ENCODE assay signal across 23 cellular contexts in genomic region chr2:198045227-198045626, GRCh38.
A peak's percentile ranks its signal among the peaks of the same experiment; 100 is the strongest.
DNase-seq lines count a peak whose midpoint lies in the region; ATAC-seq and TF ChIP-seq lines count a peak whose summit lies in the region.
"Had no signal": no experiment of that assay in that cellular context is flagged by ENCODE, and none has a peak within 500 bp of the region (broad histone marks: within the 10 kb centered on the region; RNA-seq: fewer than 3 reads in every experiment).

No MANE protein-coding gene starts in this region.

- peaks cover 2% of the 10 kb centered on the region for H3K36me3 Mint-ChIP-seq in activated naive CD8-positive, alpha-beta T cell treated with anti-CD3 and anti-CD28 coated beads, Interleukin-2, amount 50 U/mL, for 24 hours (ENCODE audit: low read depth)

- H3K9me3 Mint-ChIP-seq in activated naive CD8-positive, alpha-beta T cell treated with anti-CD3 and anti-CD28 coated beads, Interleukin-2, amount 50 U/mL, for 24 hours: peaks cover 7% of the 10 kb centered on the region
- H3K9me3 Mint-ChIP-seq: H9 had no signal

- peak; percentile 7 for DNase-seq in GM23248
- DNase-seq in activated naive CD8-positive, alpha-beta T cell treated with anti-CD3 and anti-CD28 coated beads, Interleukin-2, amount 50 U/mL, for 24 hours: no peak
- peak; percentile 19 for DNase-seq in fibroblast of the aortic adventitia (ENCODE audit: low read depth)
- DNase-seq in anterior cingulate cortex (lab: John Stamatoyannopoulos, UW): no peak
- DNase-seq in right cardiac atrium: no peak
- no peak for DNase-seq in left lung
- DNase-seq: Caco-2; CD4-positive, alpha-beta memory T cell; DMS 273 treated with DMSO at 0.1 percent for 48 hours; DND-41; H9; HFFc6; KG1; NCI-H1092; NCI-H1436; NCI-H187 treated with DMSO at 0.1 percent for 48 hours; NCI-H2227 treated with DMSO at 0.1 percent for 48 hours; NCI-H510A; NCI-H748 treated with DMSO at 0.1 percent for 48 hours had no signal

- no peak overlapping the region for H2AFZ ChIP-seq in GM23248

- H3K27me3 Mint-ChIP-seq in activated naive CD8-positive, alpha-beta T cell treated with anti-CD3 and anti-CD28 coated beads, Interleukin-2, amount 50 U/mL, for 24 hours: no peaks in the 10 kb centered on the region
- H3K27me3 Mint-ChIP-seq: CD4-positive, alpha-beta memory T cell had no signal

- no peaks in the 10 kb centered on the region for H3K79me2 ChIP-seq in GM23248 (ENCODE audit: insufficient read depth)

- 0 out of 2 replicates have a peak, but pooled peaks cover 7% of the 10 kb centered on the region for H3F3A ChIP-seq in GM23248 (ENCODE audit: insufficient read depth)

- no peaks in the 10 kb centered on the region for H3K9me2 ChIP-seq in GM23248 (ENCODE audit: insufficient read depth)

- intact Hi-C loops in right cardiac atrium (cut with DNase I): no loop called here
- intact Hi-C loops in left lung (cut with DNase I): no loop called here

- H3K27ac ChIP-seq in GM23248 (no peak overlapping the region), right cardiac atrium (ENCODE audit: low read length) (no peak overlapping the region), left lung (no peak overlapping the region)
- H3K27ac ChIP-seq: BLaER1, HL-60 had no signal

- ATAC-seq in activated naive CD8-positive, alpha-beta T cell treated with anti-CD3 and anti-CD28 coated beads, Interleukin-2, amount 50 U/mL, for 24 hours: no peak
- ATAC-seq in right cardiac atrium (no peak), HG03469 (IDR thresholded peaks at IDR 0.05; ENCODE audit: unreplicated experiment) (no peak), left lung (no peak)
- ATAC-seq: Panc1 had no signal

- H3K36me3 ChIP-seq in GM23248 (ENCODE audit: low read depth) (no peaks in the 10 kb centered on the region), left lung (no peaks in the 10 kb centered on the region)
- H3K36me3 ChIP-seq: BLaER1 had no signal

- H3K4me2 ChIP-seq in GM23248 (ENCODE audit: unreplicated experiment): peak overlapping the region; percentile 14
- H3K4me2 ChIP-seq: BLaER1 had no signal

- peaks cover 12% of the 10 kb centered on the region for H3K4me1 ChIP-seq in GM23248 (ENCODE audit: insufficient read depth)
- peaks cover 2% of the 10 kb centered on the region for H3K4me1 ChIP-seq in right cardiac atrium (ENCODE audit: control insufficient read depth, insufficient read depth, low read length)
- no peaks in the 10 kb centered on the region for H3K4me1 ChIP-seq in left lung
- H3K4me1 ChIP-seq: BLaER1, Caco-2 had no signal

- peak overlapping the region; percentile 74 for H3K27ac Mint-ChIP-seq in activated naive CD8-positive, alpha-beta T cell treated with anti-CD3 and anti-CD28 coated beads, Interleukin-2, amount 50 U/mL, for 24 hours
- H3K27ac Mint-ChIP-seq: CD4-positive, alpha-beta memory T cell; H9; HFFc6 had no signal

- H3K27me3 ChIP-seq in GM23248 (replicated peaks; ENCODE audit: insufficient read depth): no peaks in the 10 kb centered on the region
- H3K27me3 ChIP-seq in right cardiac atrium (ENCODE audit: control insufficient read depth, insufficient read depth): no peaks in the 10 kb centered on the region
- no peaks in the 10 kb centered on the region for H3K27me3 ChIP-seq in left lung
- H3K27me3 ChIP-seq: BLaER1 had no signal

- TF ChIP-seq CTCF in fibroblast of the aortic adventitia (IDR thresholded peaks at IDR 0.05; ENCODE audit: insufficient read depth, low read length) (no peak), left lung (IDR thresholded peaks at IDR 0.05) (no peak)

- in situ Hi-C loops in GM23248 (cut with MboI): no loop called here

- no peaks in the 10 kb centered on the region for H4K20me1 ChIP-seq in GM23248 (ENCODE audit: insufficient read depth)
- H4K20me1 ChIP-seq: BLaER1 had no signal

- H3K4me1 Mint-ChIP-seq in activated naive CD8-positive, alpha-beta T cell treated with anti-CD3 and anti-CD28 coated beads, Interleukin-2, amount 50 U/mL, for 24 hours: peaks cover 17% of the 10 kb centered on the region

- H3K9me3 ChIP-seq in GM23248 (ENCODE audit: low read depth) (no peaks in the 10 kb centered on the region), right cardiac atrium (ENCODE audit: control insufficient read depth, low read length) (no peaks in the 10 kb centered on the region), left lung (no peaks in the 10 kb centered on the region)
- H3K9me3 ChIP-seq: BLaER1, Caco-2 had no signal

- H3K4me3 ChIP-seq in GM23248 (no peak overlapping the region), fibroblast of the aortic adventitia (ENCODE audit: low read depth, low read length) (no peak overlapping the region), right cardiac atrium (ENCODE audit: low read length) (no peak overlapping the region), left lung (no peak overlapping the region)
- H3K4me3 ChIP-seq: BLaER1 had no signal

- no peak overlapping the region for H3K4me3 Mint-ChIP-seq in activated naive CD8-positive, alpha-beta T cell treated with anti-CD3 and anti-CD28 coated beads, Interleukin-2, amount 50 U/mL, for 24 hours
- H3K4me3 Mint-ChIP-seq: H9, HFFc6 had no signal

- no peak overlapping the region for H3K9ac ChIP-seq in GM23248
- H3K9ac ChIP-seq: BLaER1 had no signal

Comparison
In these comparisons a context has a peak if more than half of its experiments do, and no peak if none do; other contexts are left out.
1. DNase-seq: peak in GM23248 (single experiment) and fibroblast of the aortic adventitia (single experiment); none in activated naive CD8-positive, alpha-beta T cell treated with anti-CD3 and anti-CD28 coated beads, Interleukin-2, amount 50 U/mL, for 24 hours (single experiment), anterior cingulate cortex (0 of 58), right cardiac atrium (0 of 3) and left lung (0 of 2).